Comparison of ENCODE assay signal across 8 cellular contexts in genomic region chr3:161559177-161559998, GRCh38.
DNase-seq lines count a peak whose midpoint lies in the region; ATAC-seq and TF ChIP-seq lines count a peak whose summit lies in the region.

No MANE protein-coding gene starts in this region.

- DNase-seq in AG04449 (ENCODE audit: low read depth, low spot score) (no peak), OCI-M2 (lab: John Stamatoyannopoulos, UW; ENCODE audit: unreplicated experiment) (peak; percentile 0), epithelial cell of proximal tubule (ENCODE audit: low read depth) (peak; percentile 6), occipital lobe (lab: John Stamatoyannopoulos, UW) (peak; percentile 17)
- DNase-seq in stimulated activated CD4-positive, alpha-beta T cell treated with anti-CD3 and anti-CD28 coated beads, Interleukin-2, amount 100 ng/mL, for 24 hours, result no peak
- DNase-seq in stimulated activated CD4-positive, alpha-beta T cell treated with anti-CD3 and anti-CD28 coated beads, Interleukin-4, amount 100 ng/mL, for 4 hours, result no peak

- TF ChIP-seq CTCF in AG04449 (IDR thresholded peaks at IDR 0.05; ENCODE audit: insufficient read depth, low read length, missing control alignments) (peak; percentile 57), LNCAP (IDR thresholded peaks at IDR 0.05) (peak; percentile 90), epithelial cell of proximal tubule (conservative IDR thresholded peaks at IDR 0.05; ENCODE audit: low read depth, low read length) (peak; percentile 92)

- POLR2A ChIA-PET in AG04449 (lab: Yijun Ruan, JAX), result no interaction called here

- ATAC-seq in GM18858 (IDR thresholded peaks at IDR 0.05; ENCODE audit: unreplicated experiment), result peak; percentile 41

- CTCF ChIA-PET in AG04449 (lab: Yijun Ruan, JAX), result no interaction called here

- H3K4me3 ChIP-seq in AG04449 (ENCODE audit: low read depth, low read length), result no peak overlapping the region
- H3K4me3 ChIP-seq in epithelial cell of proximal tubule (ENCODE audit: low read depth, low read length), result no peak overlapping the region

Comparison
In these comparisons a context has a peak if more than half of its experiments do, and no peak if none do; other contexts are left out.
1. DNase-seq: peak in OCI-M2 (single experiment), epithelial cell of proximal tubule (single experiment) and occipital lobe (single experiment); none in AG04449 (single experiment), stimulated activated CD4-positive, alpha-beta T cell treated with anti-CD3 and anti-CD28 coated beads, Interleukin-2, amount 100 ng/mL, for 24 hours (0 of 2) and stimulated activated CD4-positive, alpha-beta T cell treated with anti-CD3 and anti-CD28 coated beads, Interleukin-4, amount 100 ng/mL, for 4 hours (0 of 2).
2. Peak in every context shown above with its lines, with median percentiles within 50 percentile points of each other: CTCF ChIP-seq.